1 cellular context compared by ENCODE assay signal in the genomic region with DNA sequence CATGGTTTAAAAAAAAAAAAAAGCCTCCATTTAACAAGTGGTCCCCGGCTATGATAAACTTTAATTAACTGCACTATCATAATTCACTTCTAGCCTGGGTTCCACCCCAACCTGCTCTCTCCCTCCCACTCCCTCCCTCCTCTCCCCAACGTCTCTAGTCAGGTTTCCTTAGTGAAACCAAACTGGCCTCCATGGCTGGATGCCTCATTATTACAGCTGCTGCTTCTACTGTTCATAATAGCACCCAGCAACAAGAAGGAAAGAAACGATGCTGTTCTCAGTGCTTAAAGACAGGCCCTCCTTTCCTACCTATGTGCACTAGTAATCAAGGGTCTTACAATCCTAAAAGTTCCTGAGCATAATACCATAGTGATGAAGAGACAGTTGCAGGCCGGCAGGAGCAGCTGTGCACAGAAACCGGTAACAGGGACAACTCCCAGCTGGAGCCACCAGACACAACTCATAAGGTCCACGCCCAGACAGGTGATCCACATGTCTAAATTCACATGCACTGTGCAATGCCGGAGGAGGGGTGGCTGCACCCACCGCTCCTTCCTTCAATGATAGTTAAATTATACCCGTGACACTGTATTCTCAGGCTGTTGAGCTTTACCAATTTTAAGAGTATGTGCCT.
TF ChIP-seq lines count a peak whose summit lies in the region.

No MANE protein-coding gene starts in this region.

TF ChIP-seq in HCT116, 20 proteins besides CTCF, POLR2A, EP300 and RAD21 (continued from another document):
- TF ChIP-seq SP1 (IDR thresholded peaks at IDR 0.05; ENCODE audit: low read depth) = no peak
